ENCODE assay signal across 14 cellular contexts in the genomic region with DNA sequence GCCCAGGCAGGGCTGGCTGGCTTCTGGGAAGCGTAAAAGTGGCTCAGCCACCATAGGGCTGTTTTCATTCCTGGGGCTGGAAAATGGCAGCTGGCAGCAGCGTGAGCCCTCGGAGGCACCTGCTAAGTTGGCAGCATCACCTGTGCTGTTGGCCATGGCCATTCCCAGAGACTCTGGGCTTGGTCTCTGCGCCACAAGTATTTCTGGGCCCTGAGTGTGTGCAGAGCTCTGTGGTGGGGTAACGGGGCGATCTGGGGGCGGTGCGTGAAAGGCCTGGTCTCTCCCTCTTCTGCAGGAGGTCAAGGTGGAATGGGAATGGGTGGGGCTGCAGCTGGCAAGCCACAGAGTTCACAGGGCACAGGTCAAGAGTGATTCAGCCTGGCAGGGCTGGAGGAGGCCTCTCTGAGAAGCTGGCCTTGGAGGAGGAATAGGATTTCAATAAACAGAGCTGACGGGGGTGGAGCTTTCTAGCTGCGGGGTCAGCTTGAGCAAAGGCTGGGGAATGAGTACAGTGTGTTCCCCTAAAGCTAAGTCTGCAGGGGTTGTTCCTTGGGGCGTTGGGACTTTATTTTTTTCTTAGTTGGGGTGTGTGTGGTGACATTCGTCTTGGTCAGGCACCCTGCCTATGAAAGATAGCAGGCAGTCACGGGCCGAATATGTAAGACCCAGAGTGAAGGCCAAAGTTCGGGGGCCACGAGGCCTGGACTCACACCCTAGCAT. TPM values are rescaled to one million over a fixed set of nuclear protein-coding genes. Genes with fewer than 3 reads are reported as not detected.
DNase-seq lines count a peak whose midpoint lies in the region; ATAC-seq and TF ChIP-seq lines count a peak whose summit lies in the region.
"Had no signal": no experiment of that assay in that cellular context is flagged by ENCODE, and none has a peak within 500 bp of the region (broad histone marks: within the 10 kb centered on the region; RNA-seq: fewer than 3 reads in every experiment).

No MANE protein-coding gene starts in this region.

- no peak overlapping the region for H3K4me3 Mint-ChIP-seq in progenitor cell of endocrine pancreas (ENCODE audit: low read depth)
- H3K4me3 Mint-ChIP-seq: activated naive CD4-positive, alpha-beta T cell treated with anti-CD3 and anti-CD28 coated beads for 36 hours had no signal

- H3K27ac Mint-ChIP-seq in progenitor cell of endocrine pancreas = peak overlapping the region; percentile 3
- H3K27ac Mint-ChIP-seq: activated naive CD4-positive, alpha-beta T cell treated with anti-CD3 and anti-CD28 coated beads for 36 hours had no signal

- H3K27me3 Mint-ChIP-seq in progenitor cell of endocrine pancreas = peaks cover 54% of the 10 kb centered on the region

- 69% methylated on average over 16 of the region's 16 CpGs for WGBS in prostate gland

- H3K36me3 Mint-ChIP-seq in progenitor cell of endocrine pancreas (ENCODE audit: insufficient read depth) = no peaks in the 10 kb centered on the region

- H3K9me3 ChIP-seq in Peyer's patch = no peaks in the 10 kb centered on the region
- no peaks in the 10 kb centered on the region for H3K9me3 ChIP-seq in prostate gland
- H3K9me3 ChIP-seq: SJCRH30 had no signal

- H3K36me3 ChIP-seq in Peyer's patch = no peaks in the 10 kb centered on the region
- H3K36me3 ChIP-seq in prostate gland = no peaks in the 10 kb centered on the region
- H3K36me3 ChIP-seq: SJCRH30 had no signal

- intact Hi-C loops in prostate gland (cut with DNase I) = loop anchor here (10.0 kb wide), 1 partner anchor 206 kb away; no protein-coding TSS in a partner anchor

- no peaks in the 10 kb centered on the region for H3K4me1 ChIP-seq in Peyer's patch
- no peaks in the 10 kb centered on the region for H3K4me1 ChIP-seq in prostate gland (replicated peaks)

- no peak for ATAC-seq in GM19397 (IDR thresholded peaks at IDR 0.05; ENCODE audit: unreplicated experiment)

- DNase-seq in HCEC 1CT (peak; percentile 83), Peyer's patch (peak in 2 of 3 donors; percentile 45 to 46), fibroblast of peridontal ligament (ENCODE audit: extremely low read depth) (peak; percentile 24), progenitor cell of endocrine pancreas (ENCODE audit: low spot score, unreplicated experiment) (no peak), NCI-H446 (lab: John Stamatoyannopoulos, UW) (no peak), DMS53 (lab: John Stamatoyannopoulos, UW) (no peak), prostate gland (ENCODE audit: low spot score) (no peak)
- DNase-seq: activated naive CD4-positive, alpha-beta T cell treated with anti-CD3 and anti-CD28 coated beads for 36 hours; DMS 273 treated with DMSO at 0.1 percent for 48 hours; NCI-H1694 treated with DMSO at 0.1 percent for 48 hours; SJCRH30 had no signal

- H3K27ac ChIP-seq in Peyer's patch (no peak overlapping the region), prostate gland (no peak overlapping the region)
- H3K27ac ChIP-seq: epithelial cell of prostate, SJCRH30 had no signal

- no peaks in the 10 kb centered on the region for H3K9me3 Mint-ChIP-seq in progenitor cell of endocrine pancreas (ENCODE audit: low read depth)
- H3K9me3 Mint-ChIP-seq: activated naive CD4-positive, alpha-beta T cell treated with anti-CD3 and anti-CD28 coated beads for 36 hours had no signal

- TF ChIP-seq POLR2A in Peyer's patch (IDR thresholded peaks at IDR 0.05) = no peak
- no peak for TF ChIP-seq POLR2A in prostate gland (IDR thresholded peaks at IDR 0.05)

- TF ChIP-seq CTCF in Peyer's patch (IDR thresholded peaks at IDR 0.05) (no peak), progenitor cell of endocrine pancreas (IDR thresholded peaks at IDR 0.05; ENCODE audit: unreplicated experiment) (no peak), prostate gland (IDR thresholded peaks at IDR 0.05) (no peak)

- H3K4me3 ChIP-seq in Peyer's patch (no peak overlapping the region), prostate gland (no peak overlapping the region)
- H3K4me3 ChIP-seq: SJCRH30 had no signal

- H3K4me1 Mint-ChIP-seq in progenitor cell of endocrine pancreas (ENCODE audit: low read depth) = peaks cover 8% of the 10 kb centered on the region

- H3K27me3 ChIP-seq in Peyer's patch = no peaks in the 10 kb centered on the region
- no peaks in the 10 kb centered on the region for H3K27me3 ChIP-seq in prostate gland (replicated peaks; ENCODE audit: insufficient read depth)

RNA-seq across cellular contexts. Expression of a gene that starts 10.3 kb away (rescaled TPM):
- total RNA-seq in Peyer's patch (not detected), progenitor cell of endocrine pancreas (not detected in 2 replicates), prostate gland (under 1 TPM in 1 of 2 donors, not detected in 1; 0.34 TPM)
- total RNA-seq: activated naive CD4-positive, alpha-beta T cell treated with anti-CD3 and anti-CD28 coated beads for 36 hours; lung microvascular endothelial cell; SJCRH30 had no signal

Comparison
In these comparisons a context has a peak if more than half of its experiments do, and no peak if none do; other contexts are left out.
1. DNase-seq: peak in HCEC 1CT (single experiment), Peyer's patch (2 of 3) and fibroblast of peridontal ligament (single experiment); none in progenitor cell of endocrine pancreas (single experiment), NCI-H446 (0 of 2), DMS53 (single experiment) and prostate gland (single experiment).